ENCODE assay signal across 28 cellular contexts in genomic region chr1:150826299-150826698, GRCh38.
"Had no signal": no experiment of that assay in that cellular context is flagged by ENCODE, and none has a peak within 500 bp of the region (broad histone marks: within the 10 kb centered on the region; RNA-seq: fewer than 3 reads in every experiment).

No MANE protein-coding gene starts in this region.

- H3K27ac Mint-ChIP-seq: dendritic cell treated with granulocyte-macrophage colony-stimulating factor and Interleukin-4, amounts not matched to agents 40 ng/mL and 50 ng/mL, for 4 days; effector memory CD8-positive, alpha-beta T cell; endodermal cell; mesothelial cell of epicardium; naive B cell had no signal

- H3K9me3 Mint-ChIP-seq: dendritic cell treated with granulocyte-macrophage colony-stimulating factor and Interleukin-4, amounts not matched to agents 40 ng/mL and 50 ng/mL, for 4 days; effector memory CD8-positive, alpha-beta T cell; endodermal cell; mesothelial cell of epicardium; naive B cell had no signal

- H3K4me1 ChIP-seq: colonic mucosa, esophagus squamous epithelium, gastrocnemius medialis, heart right ventricle, left lung, lower lobe of right lung had no signal

- H3K9me3 ChIP-seq: colonic mucosa, esophagus squamous epithelium, gastrocnemius medialis, heart right ventricle, left lung, lower lobe of right lung, mucosa of descending colon had no signal

- DNase-seq: colonic mucosa; cortex of kidney; effector CD8-positive, alpha-beta T cell; effector memory CD8-positive, alpha-beta T cell; endodermal cell; erythroblast; esophagus squamous epithelium; foreskin fibroblast; foreskin melanocyte; gastrocnemius medialis; glutamatergic neuron; head of caudate nucleus; heart right ventricle; hippocampal formation; left cardiac atrium; left lung; left ventricle myocardium superior; lower lobe of right lung; mesenchymal stem cell; mucosa of descending colon; naive B cell had no signal

- H3K4me1 Mint-ChIP-seq: endodermal cell, mesothelial cell of epicardium, naive B cell had no signal

- FAIRE-seq: endometrium, islet of Langerhans, keratinocyte had no signal

- H3K27me3 ChIP-seq: colonic mucosa, esophagus squamous epithelium, gastrocnemius medialis, heart right ventricle, left lung had no signal

- ATAC-seq: effector memory CD8-positive, alpha-beta T cell; esophagus mucosa; gastrocnemius medialis; heart right ventricle; left cardiac atrium; left lung; left ventricle myocardium superior; lower lobe of right lung; mucosa of descending colon had no signal

- H3K4me3 ChIP-seq: colonic mucosa, esophagus squamous epithelium, gastrocnemius medialis, heart right ventricle, left lung, lower lobe of right lung, mucosa of descending colon had no signal

- H3K27me3 Mint-ChIP-seq: dendritic cell treated with granulocyte-macrophage colony-stimulating factor and Interleukin-4, amounts not matched to agents 40 ng/mL and 50 ng/mL, for 4 days; effector memory CD8-positive, alpha-beta T cell; naive B cell had no signal

- H3K27ac ChIP-seq: colonic mucosa, epithelial cell of prostate, esophagus squamous epithelium, gastrocnemius medialis, heart right ventricle, left lung, lower lobe of right lung had no signal

- H3K4me3 Mint-ChIP-seq: dendritic cell treated with granulocyte-macrophage colony-stimulating factor and Interleukin-4, amounts not matched to agents 40 ng/mL and 50 ng/mL, for 4 days; effector memory CD8-positive, alpha-beta T cell; endodermal cell; mesothelial cell of epicardium; naive B cell had no signal
